ENCODE assay signal across 1 cellular context in genomic region chr5:10021248-10021647, GRCh38.
TF ChIP-seq lines count a peak whose summit lies in the region.

No MANE protein-coding gene starts in this region.

TF ChIP-seq in WTC11, 78 proteins besides CTCF, POLR2A, EP300 and RAD21 (continued from another document):
- TF ChIP-seq, protein P1, sequence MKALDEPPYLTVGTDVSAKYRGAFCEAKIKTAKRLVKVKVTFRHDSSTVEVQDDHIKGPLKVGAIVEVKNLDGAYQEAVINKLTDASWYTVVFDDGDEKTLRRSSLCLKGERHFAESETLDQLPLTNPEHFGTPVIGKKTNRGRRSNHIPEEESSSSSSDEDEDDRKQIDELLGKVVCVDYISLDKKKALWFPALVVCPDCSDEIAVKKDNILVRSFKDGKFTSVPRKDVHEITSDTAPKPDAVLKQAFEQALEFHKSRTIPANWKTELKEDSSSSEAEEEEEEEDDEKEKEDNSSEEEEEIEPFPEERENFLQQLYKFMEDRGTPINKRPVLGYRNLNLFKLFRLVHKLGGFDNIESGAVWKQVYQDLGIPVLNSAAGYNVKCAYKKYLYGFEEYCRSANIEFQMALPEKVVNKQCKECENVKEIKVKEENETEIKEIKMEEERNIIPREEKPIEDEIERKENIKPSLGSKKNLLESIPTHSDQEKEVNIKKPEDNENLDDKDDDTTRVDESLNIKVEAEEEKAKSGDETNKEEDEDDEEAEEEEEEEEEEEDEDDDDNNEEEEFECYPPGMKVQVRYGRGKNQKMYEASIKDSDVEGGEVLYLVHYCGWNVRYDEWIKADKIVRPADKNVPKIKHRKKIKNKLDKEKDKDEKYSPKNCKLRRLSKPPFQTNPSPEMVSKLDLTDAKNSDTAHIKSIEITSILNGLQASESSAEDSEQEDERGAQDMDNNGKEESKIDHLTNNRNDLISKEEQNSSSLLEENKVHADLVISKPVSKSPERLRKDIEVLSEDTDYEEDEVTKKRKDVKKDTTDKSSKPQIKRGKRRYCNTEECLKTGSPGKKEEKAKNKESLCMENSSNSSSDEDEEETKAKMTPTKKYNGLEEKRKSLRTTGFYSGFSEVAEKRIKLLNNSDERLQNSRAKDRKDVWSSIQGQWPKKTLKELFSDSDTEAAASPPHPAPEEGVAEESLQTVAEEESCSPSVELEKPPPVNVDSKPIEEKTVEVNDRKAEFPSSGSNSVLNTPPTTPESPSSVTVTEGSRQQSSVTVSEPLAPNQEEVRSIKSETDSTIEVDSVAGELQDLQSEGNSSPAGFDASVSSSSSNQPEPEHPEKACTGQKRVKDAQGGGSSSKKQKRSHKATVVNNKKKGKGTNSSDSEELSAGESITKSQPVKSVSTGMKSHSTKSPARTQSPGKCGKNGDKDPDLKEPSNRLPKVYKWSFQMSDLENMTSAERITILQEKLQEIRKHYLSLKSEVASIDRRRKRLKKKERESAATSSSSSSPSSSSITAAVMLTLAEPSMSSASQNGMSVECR (CRISPR knock-in tag; IDR thresholded peaks at IDR 0.05; ENCODE audit: borderline replicate concordance), result no peak
- no peak for TF ChIP-seq JUN (CRISPR knock-in tag; IDR thresholded peaks at IDR 0.05)
- TF ChIP-seq MXD4 (CRISPR knock-in tag; IDR thresholded peaks at IDR 0.05; ENCODE audit: borderline replicate concordance), result no peak
- TF ChIP-seq ATF2 (CRISPR knock-in tag; IDR thresholded peaks at IDR 0.05; ENCODE audit: borderline replicate concordance, low read depth), result no peak
- TF ChIP-seq CREB1 (CRISPR knock-in tag; IDR thresholded peaks at IDR 0.05), result no peak
- no peak for TF ChIP-seq ZNF425 (CRISPR knock-in tag; conservative IDR thresholded peaks at IDR 0.05)
- no peak for TF ChIP-seq CBFB (CRISPR knock-in tag; IDR thresholded peaks at IDR 0.05; ENCODE audit: low read depth)
- TF ChIP-seq, protein P2, sequence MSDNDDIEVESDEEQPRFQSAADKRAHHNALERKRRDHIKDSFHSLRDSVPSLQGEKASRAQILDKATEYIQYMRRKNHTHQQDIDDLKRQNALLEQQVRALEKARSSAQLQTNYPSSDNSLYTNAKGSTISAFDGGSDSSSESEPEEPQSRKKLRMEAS (CRISPR knock-in tag; IDR thresholded peaks at IDR 0.05), result no peak
- TF ChIP-seq GABPB1 (CRISPR knock-in tag; IDR thresholded peaks at IDR 0.05), result no peak
- no peak for TF ChIP-seq ZNF138 (CRISPR knock-in tag; conservative IDR thresholded peaks at IDR 0.05)
